Comparison of ENCODE assay signal across 18 cellular contexts in genomic region chr5:138748630-138749081, GRCh38. TPM values are rescaled to one million over a fixed set of nuclear protein-coding genes. Genes with fewer than 3 reads are reported as not detected.
DNase-seq lines count a peak whose midpoint lies in the region; ATAC-seq, FAIRE-seq and TF ChIP-seq lines count a peak whose summit lies in the region.
"Had no signal": no experiment of that assay in that cellular context is flagged by ENCODE, and none has a peak within 500 bp of the region (broad histone marks: within the 10 kb centered on the region; RNA-seq: fewer than 3 reads in every experiment).

No MANE protein-coding gene starts in this region.

- H3K4me1 Mint-ChIP-seq in HFFc6 (ENCODE audit: low read depth) (peaks cover 18% of the 10 kb centered on the region), astrocyte (ENCODE audit: low read depth, unreplicated experiment) (peaks cover 4% of the 10 kb centered on the region)

- ATAC-seq in HG02763 (IDR thresholded peaks at IDR 0.05; ENCODE audit: unreplicated experiment) = no peak

- H2AFZ ChIP-seq in astrocyte (ENCODE audit: low read depth, low read length) (no peak overlapping the region), osteoblast (ENCODE audit: low read length) (peak overlapping the region; percentile 85), hepatocyte (no peak overlapping the region)

- no peaks in the 10 kb centered on the region for H3K36me3 ChIP-seq in astrocyte (ENCODE audit: insufficient read depth, low read length)
- H3K36me3 ChIP-seq in osteoblast (ENCODE audit: insufficient read depth, low read length) = no peaks in the 10 kb centered on the region
- H3K36me3 ChIP-seq in hepatocyte (replicated peaks; ENCODE audit: insufficient read depth, low read depth) = no peaks in the 10 kb centered on the region
- H3K36me3 ChIP-seq: MG63, uterus had no signal

- H3K4me3 ChIP-seq in astrocyte (ENCODE audit: insufficient read depth, low read depth, low read length) (no peak overlapping the region), osteoblast (ENCODE audit: insufficient read depth, low read length) (no peak overlapping the region), hepatocyte (no peak overlapping the region)
- H3K4me3 ChIP-seq: coronary artery, MG63, uterus had no signal

- WGBS in hepatocyte (ENCODE audit: low lambda C conversion rate, missing lambda C conversion rate) = 70% methylated on average over 6 of the region's 6 CpGs

- H4K20me1 ChIP-seq in astrocyte (ENCODE audit: insufficient read depth, low read length) = no peaks in the 10 kb centered on the region
- H4K20me1 ChIP-seq in osteoblast (ENCODE audit: insufficient read depth, low read length) = no peaks in the 10 kb centered on the region
- no peaks in the 10 kb centered on the region for H4K20me1 ChIP-seq in hepatocyte (ENCODE audit: insufficient read depth, poor library complexity, severe bottlenecking)

- H3K27ac ChIP-seq in astrocyte (ENCODE audit: low read depth, low read length) (no peak overlapping the region), osteoblast (ENCODE audit: low read depth, low read length) (no peak overlapping the region), hepatocyte (no peak overlapping the region)
- H3K27ac ChIP-seq: coronary artery, RWPE1, uterus had no signal

- H3K79me2 ChIP-seq in astrocyte (ENCODE audit: insufficient read depth, low read length) (peaks cover 4% of the 10 kb centered on the region), osteoblast (ENCODE audit: insufficient read depth, low read length) (peaks cover 2% of the 10 kb centered on the region), hepatocyte (no peaks in the 10 kb centered on the region)

- no peaks in the 10 kb centered on the region for H3K9me2 ChIP-seq in hepatocyte (replicated peaks; ENCODE audit: insufficient read depth)

- DNase-seq in Daoy (ENCODE audit: low read depth) (peak; percentile 25), HFFc6 (peak; percentile 10), astrocyte (ENCODE audit: low read depth) (peak; percentile 24), osteoblast (ENCODE audit: insufficient read length, low spot score, missing footprints) (peak; percentile 86), hepatocyte (ENCODE audit: low spot score) (no peak), H54 (ENCODE audit: insufficient read length, low spot score) (no peak), HuH-7.5 (ENCODE audit: low spot score) (no peak)
- DNase-seq: activated CD4-positive, alpha-beta T cell treated with anti-CD3 and anti-CD28 coated beads, Interleukin-2, amount 10 ng/mL, durations not matched to agents 7 days and 5 days; MG63; NCI-H1694 treated with DMSO at 0.1 percent for 48 hours; NCI-H2227 treated with DMSO at 0.1 percent for 48 hours; SW 1271; uterus had no signal

- H3K27me3 ChIP-seq in astrocyte (ENCODE audit: insufficient read depth, low read length) = no peaks in the 10 kb centered on the region
- H3K27me3 ChIP-seq in osteoblast (ENCODE audit: insufficient read depth, low read length) = no peaks in the 10 kb centered on the region
- no peaks in the 10 kb centered on the region for H3K27me3 ChIP-seq in hepatocyte
- H3K27me3 ChIP-seq: MG63, uterus had no signal

- H3K9me3 ChIP-seq in astrocyte (ENCODE audit: insufficient read depth, low read depth, low read length) = no peaks in the 10 kb centered on the region
- no peaks in the 10 kb centered on the region for H3K9me3 ChIP-seq in osteoblast (ENCODE audit: low read depth, low read length)
- H3K9me3 ChIP-seq in hepatocyte (ENCODE audit: low read depth) = no peaks in the 10 kb centered on the region
- H3K9me3 ChIP-seq: MG63, uterus had no signal

- H3K27me3 Mint-ChIP-seq in HFFc6 (ENCODE audit: insufficient read depth) = no peaks in the 10 kb centered on the region; the same call in 1 of the 2 replicates
- H3K27me3 Mint-ChIP-seq in astrocyte (ENCODE audit: low read depth, unreplicated experiment) = peaks cover 10% of the 10 kb centered on the region

- TF ChIP-seq CTCF in HFFc6 (IDR thresholded peaks at IDR 0.05) (no peak), astrocyte (IDR thresholded peaks at IDR 0.05; ENCODE audit: insufficient read depth, low read depth, low read length) (no peak), osteoblast (IDR thresholded peaks at IDR 0.05; ENCODE audit: extremely low read depth, low read depth, low read length) (no peak), hepatocyte (IDR thresholded peaks at IDR 0.05; ENCODE audit: poor library complexity) (no peak)

- H3K9ac ChIP-seq in astrocyte (ENCODE audit: low read length) = no peak overlapping the region

- no peak overlapping the region for H3K4me3 Mint-ChIP-seq in HFFc6
- H3K4me3 Mint-ChIP-seq in astrocyte (ENCODE audit: unreplicated experiment) = no peak overlapping the region
- H3K4me3 Mint-ChIP-seq: activated CD4-positive, alpha-beta T cell treated with anti-CD3 and anti-CD28 coated beads, Interleukin-2, amount 10 ng/mL, durations not matched to agents 7 days and 5 days had no signal

- H3K4me2 ChIP-seq in astrocyte (ENCODE audit: low read length) (no peak overlapping the region), osteoblast (ENCODE audit: insufficient read depth, low read length) (no peak overlapping the region), hepatocyte (no peak overlapping the region)

- no peaks in the 10 kb centered on the region for H3K9me3 Mint-ChIP-seq in HFFc6
- no peaks in the 10 kb centered on the region for H3K9me3 Mint-ChIP-seq in astrocyte (ENCODE audit: unreplicated experiment)
- H3K9me3 Mint-ChIP-seq: activated CD4-positive, alpha-beta T cell treated with anti-CD3 and anti-CD28 coated beads, Interleukin-2, amount 10 ng/mL, durations not matched to agents 7 days and 5 days had no signal

- no peak for TF ChIP-seq POLR2A in H54 (IDR thresholded peaks at IDR 0.05; ENCODE audit: low read depth, low read length)

- H3K4me1 ChIP-seq in astrocyte (ENCODE audit: insufficient read depth, low read length) (peaks cover 3% of the 10 kb centered on the region), osteoblast (ENCODE audit: insufficient read depth, low read length) (peaks cover 13% of the 10 kb centered on the region), hepatocyte (ENCODE audit: insufficient read depth) (no peaks in the 10 kb centered on the region)
- H3K4me1 ChIP-seq: uterus had no signal

- no peak overlapping the region for H3K27ac Mint-ChIP-seq in HFFc6
- no peak overlapping the region for H3K27ac Mint-ChIP-seq in astrocyte (ENCODE audit: unreplicated experiment)

- no peaks in the 10 kb centered on the region for H3K36me3 Mint-ChIP-seq in HFFc6 (ENCODE audit: low read depth)
- H3K36me3 Mint-ChIP-seq in astrocyte (ENCODE audit: low read depth, unreplicated experiment) = peaks cover 3% of the 10 kb centered on the region

- FAIRE-seq in astrocyte (lab: Jason Lieb, UNC) = no peak
- FAIRE-seq in H54 (lab: Jason Lieb, UNC) = no peak
- FAIRE-seq: endothelial cell of umbilical vein, G401.6 had no signal

RNA-seq across cellular contexts. Expression of gene CTNNA1, which starts 4.6 kb away (rescaled TPM):
- total RNA-seq in Daoy (2014; rRNA removed; shearing (Covaris generic)) = 255 and 285 TPM in 2 replicates
- total RNA-seq in HFFc6 (2021; fragmentation: NEBNext Ultra II Directional; extraction: Animal tissue kit (Norgen Biotek cat#: 25700)) = 100 to 1,000 TPM; 282 to 342 (median 292) TPM
- 312 and 359 TPM in 2 replicates for total RNA-seq in astrocyte
- total RNA-seq in osteoblast = 432 and 448 TPM in 2 replicates
- total RNA-seq in hepatocyte = 335 and 349 TPM in 2 replicates
- polyA plus RNA-seq in hepatocyte = 134 and 152 TPM in 2 replicates

Comparison
In these comparisons a context has a peak if more than half of its experiments do, and no peak if none do; other contexts are left out.
1. DNase-seq: peak in Daoy (single experiment), HFFc6 (single experiment), astrocyte (single experiment) and osteoblast (single experiment); none in hepatocyte (single experiment), H54 (single experiment) and HuH-7.5 (single experiment).